In the genomic region with DNA sequence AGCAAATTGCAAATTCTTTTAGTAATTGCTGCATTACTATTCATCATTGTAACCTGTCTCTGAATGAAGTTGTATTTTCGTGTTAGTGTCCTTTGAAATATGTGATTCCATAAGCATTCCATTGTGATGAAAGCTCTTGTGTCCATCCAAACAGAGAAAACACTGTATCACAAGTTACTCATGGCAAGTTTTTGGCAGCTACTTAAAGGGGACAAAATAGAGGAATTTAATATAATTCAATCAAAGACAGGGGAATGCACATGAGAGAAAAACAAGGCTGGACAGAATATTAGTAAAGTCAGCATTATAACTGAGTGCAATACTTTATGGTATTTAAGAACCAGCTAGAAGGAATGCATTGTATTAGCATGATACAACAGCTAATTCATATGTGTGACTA, we compare ENCODE assay signal across 15 cellular contexts.
DNase-seq lines count a peak whose midpoint lies in the region; ATAC-seq and TF ChIP-seq lines count a peak whose summit lies in the region.
"Had no signal": no experiment of that assay in that cellular context is flagged by ENCODE, and none has a peak within 500 bp of the region (broad histone marks: within the 10 kb centered on the region; RNA-seq: fewer than 3 reads in every experiment).

No MANE protein-coding gene starts in this region.

- no peak overlapping the region for H2BK12ac ChIP-seq in trophoblast cell (ENCODE audit: low read length)

- H3K14ac ChIP-seq in trophoblast cell (ENCODE audit: low read length) = no peak overlapping the region

- no peak overlapping the region for H3K23ac ChIP-seq in trophoblast cell (ENCODE audit: low read length)

- no peak overlapping the region for H2BK5ac ChIP-seq in trophoblast cell (ENCODE audit: low read depth, low read length, poor library complexity)

- H3K9me3 ChIP-seq in HUES6 (ENCODE audit: control insufficient read depth, insufficient read depth, low read depth, low read length) (no peaks in the 10 kb centered on the region), trophoblast cell (ENCODE audit: insufficient read depth, low read depth, low read length) (no peaks in the 10 kb centered on the region)
- H3K9me3 ChIP-seq: breast epithelium, thyroid gland had no signal

- H3K79me2 ChIP-seq in trophoblast cell (ENCODE audit: control insufficient read depth, insufficient read depth, low read length, poor library complexity) = no peaks in the 10 kb centered on the region

- H3K4me2 ChIP-seq in trophoblast cell (ENCODE audit: low read length) = no peak overlapping the region

- H2BK120ac ChIP-seq in trophoblast cell (ENCODE audit: insufficient read depth, low read length, poor library complexity) = no peak overlapping the region

- no peak overlapping the region for H4K12ac ChIP-seq in trophoblast cell (ENCODE audit: low read depth, low read length)

- no peak overlapping the region for H3K9ac ChIP-seq in HUES6 (ENCODE audit: low read length)
- no peak overlapping the region for H3K9ac ChIP-seq in trophoblast cell (ENCODE audit: low read length)

- H4K8ac ChIP-seq in trophoblast cell (ENCODE audit: low read depth, low read length) = no peak overlapping the region

- H4K91ac ChIP-seq in trophoblast cell (ENCODE audit: low read depth, low read length) = no peak overlapping the region

- H2AFZ ChIP-seq in trophoblast cell (ENCODE audit: insufficient read depth, low read length, poor library complexity) = no peak overlapping the region

- ATAC-seq in GM21447 (IDR thresholded peaks at IDR 0.05; ENCODE audit: unreplicated experiment) = no peak
- no peak for ATAC-seq in GM18519 (IDR thresholded peaks at IDR 0.05; ENCODE audit: low FRiP score, unreplicated experiment)
- ATAC-seq: Right ventricle myocardium inferior had no signal

- no peak overlapping the region for H2AK5ac ChIP-seq in trophoblast cell (ENCODE audit: low read length)

- TF ChIP-seq CTCF in AG10803 (conservative IDR thresholded peaks at IDR 0.05; ENCODE audit: low read length) (no peak), cardiac fibroblast (IDR thresholded peaks at IDR 0.05; ENCODE audit: low read depth, low read length) (no peak)

- H3K79me1 ChIP-seq in trophoblast cell (ENCODE audit: low read length) = no peaks in the 10 kb centered on the region

- H3K4ac ChIP-seq in trophoblast cell (ENCODE audit: low read depth, low read length) = no peak overlapping the region

- H3K4me1 ChIP-seq in HUES6 (ENCODE audit: control insufficient read depth, insufficient read depth, low read length) = peaks cover 32% of the 10 kb centered on the region
- H3K4me1 ChIP-seq in trophoblast cell (ENCODE audit: control insufficient read depth in 1 of 2, insufficient read depth in 2 of 2, low read length in 2 of 2) = no peaks in the 10 kb centered on the region
- H3K4me1 ChIP-seq: breast epithelium, thyroid gland had no signal

- H3K18ac ChIP-seq in trophoblast cell (ENCODE audit: low read length) = no peak overlapping the region

- WGBS in trophoblast cell (ENCODE audit: extremely low coverage, insufficient coverage, insufficient read length) = no CpG with 5 or more reads among the region's 1 CpG

- peak; percentile 89 for DNase-seq in AG10803 (ENCODE audit: low read depth)
- peak; percentile 46 to 77 for DNase-seq in cardiac fibroblast (ENCODE audit: low read depth in 2 of 2)
- peak; percentile 51 for DNase-seq in kidney tubule cell (ENCODE audit: low spot score)
- DNase-seq in trophoblast cell = no peak
- no peak for DNase-seq in DMS153 (lab: John Stamatoyannopoulos, UW)
- DNase-seq: activated CD4-positive, alpha-beta memory T cell treated with anti-CD3 and anti-CD28 coated beads, Interleukin-2, amount 10 ng/mL, durations not matched to agents 7 days and 5 days; Karpas-422; stimulated activated CD4-positive, alpha-beta T cell treated with anti-CD3 and anti-CD28 coated beads, Interleukin-15, amount 100 ng/mL, for 24 hours; thyroid gland had no signal

- H3K27me3 ChIP-seq in HUES6 (ENCODE audit: control insufficient read depth, insufficient read depth, low read length) = no peaks in the 10 kb centered on the region
- H3K27me3 ChIP-seq in trophoblast cell (ENCODE audit: insufficient read depth, low read length) = no peaks in the 10 kb centered on the region
- H3K27me3 ChIP-seq: breast epithelium, thyroid gland had no signal

- H3K4me3 ChIP-seq in AG10803 (ENCODE audit: low read length) (no peak overlapping the region), HUES6 (ENCODE audit: low read depth, low read length) (peak overlapping the region; percentile 24; the same call in 1 of the 2 replicates), cardiac fibroblast (replicated peaks in 1 of 2; ENCODE audit: low read depth in 2 of 2, low read length in 2 of 2) (no peak overlapping the region), trophoblast cell (ENCODE audit: low read depth, low read length) (no peak overlapping the region)
- H3K4me3 ChIP-seq: breast epithelium, lung, thyroid gland had no signal

- H3K27ac ChIP-seq in HUES6 (ENCODE audit: low read depth, low read length) = peak overlapping the region; percentile 20; the same call in 1 of the 2 replicates
- H3K27ac ChIP-seq in trophoblast cell (ENCODE audit: low read depth, low read length) = no peak overlapping the region
- H3K27ac ChIP-seq: breast epithelium, thyroid gland had no signal

- H3K36me3 ChIP-seq in HUES6 (ENCODE audit: control insufficient read depth, insufficient read depth, low read length) (no peaks in the 10 kb centered on the region), trophoblast cell (ENCODE audit: control insufficient read depth in 1 of 2, insufficient read depth in 2 of 2, low read length in 2 of 2) (no peaks in the 10 kb centered on the region)
- H3K36me3 ChIP-seq: breast epithelium, thyroid gland had no signal

Comparison
In these comparisons a context has a peak if more than half of its experiments do, and no peak if none do; other contexts are left out.
1. DNase-seq: peak in AG10803 (single experiment), cardiac fibroblast (2 of 2) and kidney tubule cell (single experiment); none in trophoblast cell (0 of 2) and DMS153 (single experiment).